ENCODE assay signal across 16 cellular contexts in the genomic region with DNA sequence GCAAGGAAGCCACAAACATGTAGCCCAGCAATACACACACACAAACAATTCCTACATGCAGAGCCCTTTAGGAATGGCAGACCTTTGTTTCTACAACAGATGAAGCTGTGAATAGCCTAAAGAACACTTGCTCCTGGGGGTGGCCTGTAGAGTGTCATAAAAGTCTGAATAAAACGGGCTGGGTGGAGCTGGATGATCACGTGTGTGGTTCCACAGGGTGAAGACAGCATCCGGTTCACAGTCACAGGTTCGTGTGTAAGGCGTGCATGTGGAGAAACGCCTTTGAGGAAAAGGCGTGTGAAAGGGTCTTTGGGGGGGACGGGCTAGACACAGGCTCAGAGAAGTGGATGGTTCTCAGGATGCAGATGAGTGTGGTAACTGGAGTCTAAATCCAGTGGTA.
DNase-seq lines count a peak whose midpoint lies in the region; ATAC-seq and TF ChIP-seq lines count a peak whose summit lies in the region.
"Had no signal": no experiment of that assay in that cellular context is flagged by ENCODE, and none has a peak within 500 bp of the region (broad histone marks: within the 10 kb centered on the region; RNA-seq: fewer than 3 reads in every experiment).

No MANE protein-coding gene starts in this region.

- no peak for TF ChIP-seq POLR2A in heart left ventricle (IDR thresholded peaks at IDR 0.05)
- TF ChIP-seq POLR2A in transverse colon (IDR thresholded peaks at IDR 0.05): no peak

- H3K36me3 ChIP-seq in left ventricle myocardium inferior: peaks cover 9% of the 10 kb centered on the region
- H3K36me3 ChIP-seq in heart left ventricle: peaks cover 0 to 28% (median 5%) of the 10 kb centered on the region in 9 donors
- peaks cover 22 to 33% of the 10 kb centered on the region in 2 donors for H3K36me3 ChIP-seq in mucosa of rectum (ENCODE audit: control insufficient read depth in 2 of 2, insufficient read depth in 2 of 2, low read length in 2 of 2)
- H3K36me3 ChIP-seq in transverse colon: peaks cover 0 to 2% (median 0%) of the 10 kb centered on the region in 4 donors

- no peaks in the 10 kb centered on the region for H3K9me3 Mint-ChIP-seq in activated T-helper 17 cell treated with anti-CD3 and anti-CD28 coated beads, Interleukin-2, amount 50 U/mL, for 72 hours

- peak overlapping the region; percentile 57 for H3K4me3 Mint-ChIP-seq in activated T-helper 17 cell treated with anti-CD3 and anti-CD28 coated beads, Interleukin-2, amount 50 U/mL, for 72 hours

- no peaks in the 10 kb centered on the region for H3K27me3 ChIP-seq in left ventricle myocardium inferior (ENCODE audit: low read depth)
- H3K27me3 ChIP-seq in heart left ventricle: no peaks in the 10 kb centered on the region
- no peaks in the 10 kb centered on the region for H3K27me3 ChIP-seq in mucosa of rectum (ENCODE audit: control insufficient read depth in 2 of 2, insufficient read depth in 2 of 2, low read length in 2 of 2)
- no peaks in the 10 kb centered on the region for H3K27me3 ChIP-seq in transverse colon
- H3K27me3 ChIP-seq: neutrophil had no signal

- H3K9me3 ChIP-seq in left ventricle myocardium inferior (replicated peaks) (no peaks in the 10 kb centered on the region), heart left ventricle (no peaks in the 10 kb centered on the region), mucosa of rectum (ENCODE audit: control insufficient read depth in 2 of 2, low read length in 2 of 2) (no peaks in the 10 kb centered on the region), transverse colon (no peaks in the 10 kb centered on the region)
- H3K9me3 ChIP-seq: neutrophil had no signal

- DNase-seq in left ventricle myocardium inferior (no peak), heart left ventricle (no peak), transverse colon (peak; percentile 60), COLO668 (lab: John Stamatoyannopoulos, UW; ENCODE audit: unreplicated experiment) (no peak), COLO829 (ENCODE audit: low spot score) (no peak)
- DNase-seq: activated CD8-positive, alpha-beta memory T cell treated with anti-CD3 and anti-CD28 coated beads, Interleukin-2, amount 50 U/mL, for 4 hours; AML-193; NCI-H146; NCI-H345; right cardiac atrium; stimulated activated CD4-positive, alpha-beta T cell treated with anti-CD3 and anti-CD28 coated beads, Interleukin-2, amount 100 ng/mL, for 48 hours; T-helper 1 cell had no signal

- peaks cover 28% of the 10 kb centered on the region for H3K4me1 Mint-ChIP-seq in activated T-helper 17 cell treated with anti-CD3 and anti-CD28 coated beads, Interleukin-2, amount 50 U/mL, for 72 hours

- H3K36me3 Mint-ChIP-seq in activated T-helper 17 cell treated with anti-CD3 and anti-CD28 coated beads, Interleukin-2, amount 50 U/mL, for 72 hours (ENCODE audit: low read depth): peaks cover 62% of the 10 kb centered on the region

- H3K4me3 ChIP-seq in left ventricle myocardium inferior (no peak overlapping the region), heart left ventricle (no peak overlapping the region), mucosa of rectum (ENCODE audit: low read length in 2 of 2) (no peak overlapping the region), transverse colon (no peak overlapping the region)

- no peaks in the 10 kb centered on the region for H3K27me3 Mint-ChIP-seq in activated T-helper 17 cell treated with anti-CD3 and anti-CD28 coated beads, Interleukin-2, amount 50 U/mL, for 72 hours

- H3K4me1 ChIP-seq in left ventricle myocardium inferior: peaks cover 48% of the 10 kb centered on the region
- H3K4me1 ChIP-seq in heart left ventricle: peaks cover 12 to 54% (median 35%) of the 10 kb centered on the region in 12 donors
- H3K4me1 ChIP-seq in mucosa of rectum (ENCODE audit: control insufficient read depth in 2 of 2, insufficient read depth in 2 of 2, low read length in 2 of 2): peaks cover 0 to 14% of the 10 kb centered on the region in 2 donors
- peaks cover 0 to 41% (median 17%) of the 10 kb centered on the region in 4 donors for H3K4me1 ChIP-seq in transverse colon

- TF ChIP-seq CTCF in left ventricle myocardium inferior (IDR thresholded peaks at IDR 0.05; ENCODE audit: borderline replicate concordance) (no peak), heart left ventricle (IDR thresholded peaks at IDR 0.05) (no peak), transverse colon (IDR thresholded peaks at IDR 0.05) (no peak)

- H3K27ac Mint-ChIP-seq in activated T-helper 17 cell treated with anti-CD3 and anti-CD28 coated beads, Interleukin-2, amount 50 U/mL, for 72 hours: peak overlapping the region; percentile 65

- ATAC-seq in heart left ventricle (no peak), HG03097 (IDR thresholded peaks at IDR 0.05; ENCODE audit: low FRiP score, unreplicated experiment) (no peak)
- ATAC-seq in activated T-helper 17 cell treated with anti-CD3 and anti-CD28 coated beads, Interleukin-2, amount 50 U/mL, for 72 hours (replicated peaks): no peak
- ATAC-seq: right cardiac atrium had no signal

- 83 to 94% (median 93%) methylated on average over 8 of the region's 8 CpGs for WGBS in heart left ventricle, 4 donors
- WGBS in transverse colon (ENCODE audit: low coverage in 1 of 2), 2 donors: 48 to 60% methylated on average over 1 to 8 of the region's 8 CpGs

- TF ChIP-seq EP300 in transverse colon (IDR thresholded peaks at IDR 0.05; ENCODE audit: low read depth): no peak

- peak overlapping the region; percentile 76 for H3K27ac ChIP-seq in left ventricle myocardium inferior (replicated peaks)
- peak overlapping the region in 3 of 12 donors; percentile 24 to 78 (median 39) for H3K27ac ChIP-seq in heart left ventricle
- H3K27ac ChIP-seq in mucosa of rectum (ENCODE audit: low read depth in 2 of 2, low read length in 2 of 2): peak overlapping the region; percentile 50 to 56
- H3K27ac ChIP-seq in transverse colon: peak overlapping the region; percentile 20 to 64 (median 54)
- H3K27ac ChIP-seq: neutrophil had no signal

- intact Hi-C loops in left ventricle myocardium inferior (cut with micrococcal nuclease) (no loop called here), heart left ventricle (cut with DNase I) (no loop called here), transverse colon (cut with DNase I; ENCODE audit: low total_unique reads) (no loop called here)

- H3K9ac ChIP-seq in mucosa of rectum (ENCODE audit: low read depth in 1 of 2, low read length in 2 of 2): peak overlapping the region in 1 of 2 donors; percentile 18

- in situ Hi-C loops in transverse colon (cut with MboI; ENCODE audit: low pct_ligation_motif_present in 1 of 4, low pct_unique_long_range_greater_than_20kb in 1 of 4, low sequenced_read_pairs in 3 of 4): no loop called here
